In genomic region chr20:35319206-35320197, GRCh38 we compare ENCODE assay signal across 7 cellular contexts. TPM values are rescaled to one million over a fixed set of nuclear protein-coding genes. Genes with fewer than 3 reads are reported as not detected.
DNase-seq lines count a peak whose midpoint lies in the region; ATAC-seq, FAIRE-seq and TF ChIP-seq lines count a peak whose summit lies in the region.

No MANE protein-coding gene starts in this region.

- H3K27me3 ChIP-seq in H9 (ENCODE audit: insufficient read depth, low read length) (no peaks in the 10 kb centered on the region), gastrocnemius medialis (no peaks in the 10 kb centered on the region), MM.1S (replicated peaks; ENCODE audit: insufficient read depth, low read length) (no peaks in the 10 kb centered on the region)

- H2BK120ac ChIP-seq in H9 (ENCODE audit: low read depth, low read length, poor library complexity, severe bottlenecking): no peak overlapping the region

- no peaks in the 10 kb centered on the region for H3K9me3 ChIP-seq in H9 (ENCODE audit: control insufficient read depth, low read depth, low read length)
- H3K9me3 ChIP-seq in gastrocnemius medialis: no peaks in the 10 kb centered on the region
- no peaks in the 10 kb centered on the region for H3K9me3 ChIP-seq in MM.1S (replicated peaks; ENCODE audit: insufficient read depth, low read length)

- no peak for ATAC-seq in gastrocnemius medialis

- no peak overlapping the region for H4K8ac ChIP-seq in H9 (replicated peaks; ENCODE audit: insufficient read length, low read depth, low read length)

- H3K14ac ChIP-seq in H9 (ENCODE audit: insufficient read depth, low read length): no peak overlapping the region

- H2BK20ac ChIP-seq in H9 (ENCODE audit: low read depth, low read length, poor library complexity, severe bottlenecking): no peak overlapping the region

- H3K23ac ChIP-seq in H9 (ENCODE audit: insufficient read length, low read depth, low read length): no peak overlapping the region

- H3K23me2 ChIP-seq in H9 (ENCODE audit: insufficient read length, low read depth, low read length, poor library complexity, severe bottlenecking): no peaks in the 10 kb centered on the region

- H3K9me3 Mint-ChIP-seq in H9: no peaks in the 10 kb centered on the region

- FAIRE-seq in RCC 7860 (lab: Jason Lieb, UNC): peak; percentile 81

- no peak overlapping the region for H2AFZ ChIP-seq in H9 (ENCODE audit: low read length)
- H2AFZ ChIP-seq in MM.1S (ENCODE audit: low read length): no peak overlapping the region

- H2BK12ac ChIP-seq in H9 (ENCODE audit: insufficient read length, low read depth, low read length): no peak overlapping the region

- H3K4me3 ChIP-seq in fibroblast of mammary gland (ENCODE audit: control insufficient read depth, low read depth, low read length) (no peak overlapping the region), gastrocnemius medialis (no peak overlapping the region), MM.1S (ENCODE audit: low read length) (no peak overlapping the region)

- H3T11ph ChIP-seq in H9 (ENCODE audit: low read length): no peak overlapping the region

- no peaks in the 10 kb centered on the region for H4K20me1 ChIP-seq in H9 (ENCODE audit: control insufficient read depth, insufficient read depth, insufficient read length)
- no peaks in the 10 kb centered on the region for H4K20me1 ChIP-seq in MM.1S (ENCODE audit: insufficient read depth, low read length)

- in situ Hi-C loops in gastrocnemius medialis (cut with MboI; ENCODE audit: low sequenced_read_pairs in 4 of 4): no loop called here

- H3K27ac ChIP-seq in H9 (ENCODE audit: insufficient read length, low read depth, low read length) (no peak overlapping the region), gastrocnemius medialis (peak overlapping the region in 3 of 4 donors; percentile 69 to 72 (median 72)), MM.1S (ENCODE audit: low read length) (no peak overlapping the region)

- H3K27me3 Mint-ChIP-seq in H9 (ENCODE audit: low read depth): no peaks in the 10 kb centered on the region

- no peak overlapping the region for H4K91ac ChIP-seq in H9 (ENCODE audit: insufficient read length, low read depth, low read length)

- no peak overlapping the region for H2BK5ac ChIP-seq in H9 (ENCODE audit: insufficient read length, low read length)

- peaks cover 0 to 1% (median 0%) of the 10 kb centered on the region in 3 experiments; a peak in 1 of 7 replicates for H3K36me3 Mint-ChIP-seq in H9 (ENCODE audit: insufficient read depth in 1 of 3, low read depth in 3 of 3)

- H3F3A ChIP-seq in MM.1S (ENCODE audit: insufficient read depth, low read length): no peaks in the 10 kb centered on the region

- no peak overlapping the region for H3K56ac ChIP-seq in H9 (ENCODE audit: insufficient read length, low read depth, low read length)

- no peaks in the 10 kb centered on the region for H3K79me1 ChIP-seq in H9 (ENCODE audit: insufficient read depth, low read depth, low read length, poor library complexity, severe bottlenecking)

- no peak overlapping the region for H2AK5ac ChIP-seq in H9 (ENCODE audit: insufficient read length, low read length)

- no peak overlapping the region for H3K4ac ChIP-seq in H9 (ENCODE audit: low read depth, low read length)

- DNase-seq in H9: no peak
- peak; percentile 91 for DNase-seq in RCC 7860 (ENCODE audit: low spot score)
- DNase-seq in fibroblast of mammary gland (ENCODE audit: low read depth): peak; percentile 67
- no peak for DNase-seq in gastrocnemius medialis
- no peak for DNase-seq in central memory CD4-positive, alpha-beta T cell
- DNase-seq in MM.1S: no peak
- no peak for DNase-seq in HUDEP-2 (lab: John Stamatoyannopoulos, UW; ENCODE audit: unreplicated experiment in 76 of 76)

- TF ChIP-seq POLR2A in gastrocnemius medialis (IDR thresholded peaks at IDR 0.05): no peak

- TF ChIP-seq CTCF in H9 (conservative IDR thresholded peaks at IDR 0.05): no peak
- no peak for TF ChIP-seq CTCF in fibroblast of mammary gland (conservative IDR thresholded peaks at IDR 0.05; ENCODE audit: control insufficient read depth, insufficient read depth, low read depth, low read length)
- no peak for TF ChIP-seq CTCF in gastrocnemius medialis (IDR thresholded peaks at IDR 0.05 in 4 of 5, conservative IDR thresholded peaks at IDR 0.05 in 1 of 5)
- no peak for TF ChIP-seq CTCF in MM.1S (IDR thresholded peaks at IDR 0.05; ENCODE audit: low read length)

- no peak overlapping the region for H4K5ac ChIP-seq in H9 (ENCODE audit: insufficient read length, low read depth, low read length)

- no peaks in the 10 kb centered on the region for H3K9me2 ChIP-seq in MM.1S (replicated peaks; ENCODE audit: insufficient read depth, low read length)

- H3K79me2 ChIP-seq in H9 (ENCODE audit: insufficient read depth, low read length) (no peaks in the 10 kb centered on the region), MM.1S (ENCODE audit: low read length) (no peaks in the 10 kb centered on the region)

- intact Hi-C loops in gastrocnemius medialis (cut with DNase I; ENCODE audit: low total_unique reads): no loop called here

- peaks cover 23% of the 10 kb centered on the region in 2 experiments for H3K4me1 Mint-ChIP-seq in H9

- H3K9ac ChIP-seq in H9 (ENCODE audit: extremely low read depth, insufficient read length, low read length): no peak overlapping the region
- H3K9ac ChIP-seq in MM.1S (ENCODE audit: low read length): no peak overlapping the region

- no peak overlapping the region for H2BK15ac ChIP-seq in H9 (ENCODE audit: low read depth, low read length)

- H3K18ac ChIP-seq in H9 (ENCODE audit: insufficient read length, low read depth, low read length): no peak overlapping the region

- H3K36me3 ChIP-seq in gastrocnemius medialis: no peaks in the 10 kb centered on the region
- H3K36me3 ChIP-seq in MM.1S (replicated peaks; ENCODE audit: insufficient read depth, low read length): no peaks in the 10 kb centered on the region

- WGBS in H9 (ENCODE audit: extremely low coverage, insufficient read length, low lambda C conversion rate): no CpG with 5 or more reads among the region's 5 CpGs

- no peak overlapping the region for H3K4me3 Mint-ChIP-seq in H9

- H3K4me1 ChIP-seq in H9 (ENCODE audit: insufficient read depth, low read length) (peaks cover 7% of the 10 kb centered on the region; the same call in 1 of the 2 replicates), gastrocnemius medialis (peaks cover 11 to 28% of the 10 kb centered on the region in 2 donors), MM.1S (ENCODE audit: low read length) (no peaks in the 10 kb centered on the region)

- H3K4me2 ChIP-seq in H9 (ENCODE audit: insufficient read depth, insufficient read length, low read length): no peak overlapping the region
- H3K4me2 ChIP-seq in MM.1S (ENCODE audit: low read depth, low read length): no peak overlapping the region

- peak overlapping the region in 2 of 3 experiments; percentile 2 to 56; a peak in 3 of 7 replicates for H3K27ac Mint-ChIP-seq in H9

RNA-seq across cellular contexts. Expression of gene FAM83C, which starts 27.3 kb away (rescaled TPM):
- not detected in 2 replicates for total RNA-seq in H9 (2021)
- total RNA-seq in gastrocnemius medialis: not detected

RNA-seq across cellular contexts. Expression of gene EIF6, which starts 34.9 kb away (rescaled TPM):
- total RNA-seq in H9 (2021) (150 and 154 TPM in 2 replicates), gastrocnemius medialis (10 to 100 TPM; 34.2 to 48.3 (median 47.4) TPM)

RNA-seq across cellular contexts. Expression of gene MMP24OS, which starts 41.6 kb away (rescaled TPM):
- 43.8 and 45.6 TPM in 2 replicates for total RNA-seq in H9 (2021)
- 10 to 100 TPM in 3 of 4 donors, 1 to 10 TPM in 1; 3.8 to 18.4 (median 12.4) TPM for total RNA-seq in gastrocnemius medialis

Comparison
In these comparisons a context has a peak if more than half of its experiments do, and no peak if none do; other contexts are left out.
1. DNase-seq: peak in RCC 7860 (single experiment) and fibroblast of mammary gland (single experiment); none in H9 (single experiment), gastrocnemius medialis (0 of 2), central memory CD4-positive, alpha-beta T cell (single experiment), MM.1S (single experiment) and HUDEP-2 (0 of 76).
2. H3K27ac ChIP-seq: peak in gastrocnemius medialis (3 of 4); none in H9 (single experiment) and MM.1S (single experiment).